Comparison of ENCODE assay signal across 8 cellular contexts in the genomic region with DNA sequence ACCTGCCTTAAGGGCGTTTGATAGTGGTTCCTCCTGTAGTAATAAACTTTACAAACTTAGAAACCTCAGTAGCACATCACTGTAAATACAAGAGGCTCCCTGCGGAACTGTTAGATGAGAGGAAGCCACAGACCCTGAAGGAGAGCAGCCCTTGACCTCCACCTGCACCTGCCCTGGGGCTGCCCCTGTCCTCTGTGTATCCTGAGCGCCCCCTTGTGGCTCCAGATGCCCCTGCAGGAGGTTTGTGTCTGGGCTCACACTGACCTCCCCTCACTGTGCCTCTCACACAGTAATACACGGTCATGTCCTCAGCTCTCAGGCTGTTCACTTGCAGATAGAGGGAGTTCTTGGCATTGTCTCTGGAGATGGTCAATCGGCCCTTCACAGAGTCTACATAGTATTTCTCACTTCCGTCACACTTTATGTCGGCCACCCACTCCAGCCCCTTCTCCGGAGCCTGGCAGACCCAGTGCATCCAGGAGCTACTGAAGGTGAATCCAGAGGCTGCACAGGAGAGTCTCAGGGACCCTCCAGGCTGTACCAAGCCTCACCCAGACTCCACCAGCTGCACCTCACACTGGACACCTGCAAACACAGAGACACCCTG.
A peak's percentile ranks its signal among the peaks of the same experiment; 100 is the strongest.
DNase-seq lines count a peak whose midpoint lies in the region; ATAC-seq and TF ChIP-seq lines count a peak whose summit lies in the region.

No MANE protein-coding gene starts in this region.

- H3K36me3 Mint-ChIP-seq in activated B cell treated with CpG ODN at 0.5 μM for 24 hours (ENCODE audit: low read depth): no peaks in the 10 kb centered on the region
- peaks cover 89% of the 10 kb centered on the region for H3K36me3 Mint-ChIP-seq in WTC11

- H3K4me1 ChIP-seq in effector memory CD4-positive, alpha-beta T cell (ENCODE audit: control insufficient read depth, insufficient read depth, low read length, poor library complexity, severe bottlenecking): peaks cover 5% of the 10 kb centered on the region
- no peaks in the 10 kb centered on the region for H3K4me1 ChIP-seq in suprapubic skin

- CTCF ChIA-PET in activated B cell treated with CpG ODN at 0.5 μM for 24 hours (lab: Charles Lee) (interaction anchor here (0.6 to 2.4 kb wide), 8 partner anchors 20 to 140 kb away, joined by 3 to 8 read pairs (median 4); no protein-coding TSS in a partner anchor), WTC11 (lab: Charles Lee) (no interaction called here)

- TF ChIP-seq CTCF in GM12873 (IDR thresholded peaks at IDR 0.05; ENCODE audit: insufficient read depth, low read depth, low read length, missing control alignments): peak; percentile 97
- no peak for TF ChIP-seq CTCF in activated B cell treated with CpG ODN at 0.5 μM for 24 hours (IDR thresholded peaks at IDR 0.05)
- TF ChIP-seq CTCF in WTC11 (IDR thresholded peaks at IDR 0.05): no peak
- TF ChIP-seq CTCF in suprapubic skin (IDR thresholded peaks at IDR 0.05): no peak

- H3K4me1 Mint-ChIP-seq in activated B cell treated with CpG ODN at 0.5 μM for 24 hours: peaks cover 36% of the 10 kb centered on the region
- H3K4me1 Mint-ChIP-seq in WTC11: no peaks in the 10 kb centered on the region

- no peak overlapping the region for H3K27ac Mint-ChIP-seq in activated B cell treated with CpG ODN at 0.5 μM for 24 hours
- no peak overlapping the region for H3K27ac Mint-ChIP-seq in WTC11

- TF ChIP-seq EP300 in suprapubic skin (IDR thresholded peaks at IDR 0.05): no peak

- H3K36me3 ChIP-seq in effector memory CD4-positive, alpha-beta T cell (ENCODE audit: control insufficient read depth, insufficient read depth, low read length): no peaks in the 10 kb centered on the region
- no peaks in the 10 kb centered on the region for H3K36me3 ChIP-seq in suprapubic skin

- no peak overlapping the region for H3K27ac ChIP-seq in effector memory CD4-positive, alpha-beta T cell (ENCODE audit: insufficient read depth, low read length, poor library complexity, severe bottlenecking)
- no peak overlapping the region for H3K27ac ChIP-seq in suprapubic skin

- no peak overlapping the region for H3K4me3 ChIP-seq in Jurkat, Clone E6-1 (ENCODE audit: low read length)
- H3K4me3 ChIP-seq in effector memory CD4-positive, alpha-beta T cell (ENCODE audit: insufficient read depth, low read depth, low read length, poor library complexity, severe bottlenecking): no peak overlapping the region
- no peak overlapping the region for H3K4me3 ChIP-seq in suprapubic skin

- peak; percentile 72 for DNase-seq in Jurkat, Clone E6-1 (ENCODE audit: low read depth, low spot score)
- peak; percentile 60 for DNase-seq in activated B cell treated with CpG ODN at 0.5 μM for 24 hours
- DNase-seq in effector memory CD4-positive, alpha-beta T cell: peak; percentile 18 to 40 (median 30)
- DNase-seq in stimulated activated CD8-positive, alpha-beta memory T cell treated with anti-CD3 and anti-CD28 coated beads, Interleukin-2, amount 100 ng/mL, for 48 hours (ENCODE audit: low read depth in 2 of 2): peak; percentile 55 to 59
- no peak for DNase-seq in WTC11 (ENCODE audit: low spot score)
- DNase-seq in NCI-H2081 treated with DMSO at 0.1 percent for 48 hours (lab: John Stamatoyannopoulos, UW): no peak
- no peak for DNase-seq in suprapubic skin (ENCODE audit: low spot score in 2 of 2)

- no peaks in the 10 kb centered on the region for H3K9me3 Mint-ChIP-seq in activated B cell treated with CpG ODN at 0.5 μM for 24 hours
- H3K9me3 Mint-ChIP-seq in WTC11: peaks cover 94% of the 10 kb centered on the region

- TF ChIP-seq POLR2A in suprapubic skin (IDR thresholded peaks at IDR 0.05): no peak

- H3K9me3 ChIP-seq in effector memory CD4-positive, alpha-beta T cell (ENCODE audit: control insufficient read depth, low read length): no peaks in the 10 kb centered on the region
- H3K9me3 ChIP-seq in suprapubic skin: no peaks in the 10 kb centered on the region

- 58% methylated on average over 8 of the region's 8 CpGs for WGBS in suprapubic skin

- H3K27me3 ChIP-seq in effector memory CD4-positive, alpha-beta T cell (replicated peaks; ENCODE audit: control insufficient read depth, insufficient read depth, low read length, poor library complexity, severe bottlenecking): no peaks in the 10 kb centered on the region
- H3K27me3 ChIP-seq in suprapubic skin: peaks cover 5% of the 10 kb centered on the region

- no peak overlapping the region for H3K4me3 Mint-ChIP-seq in activated B cell treated with CpG ODN at 0.5 μM for 24 hours
- H3K4me3 Mint-ChIP-seq in WTC11: no peak overlapping the region

- ATAC-seq in activated B cell treated with CpG ODN at 0.5 μM for 24 hours (ENCODE audit: low read depth) (peak; percentile 95), WTC11 (no peak)

- POLR2A ChIA-PET in activated B cell treated with CpG ODN at 0.5 μM for 24 hours (lab: Charles Lee): no interaction called here
- POLR2A ChIA-PET in WTC11 (lab: Charles Lee): no interaction called here

- intact Hi-C loops in activated B cell treated with CpG ODN at 0.5 μM for 24 hours (cut with micrococcal nuclease): loop anchor here (1.0 to 5.0 kb wide), 3 partner anchors 29 to 47 kb away; no protein-coding TSS in a partner anchor

- H3K27me3 Mint-ChIP-seq in activated B cell treated with CpG ODN at 0.5 μM for 24 hours (no peaks in the 10 kb centered on the region), WTC11 (ENCODE audit: low read depth) (peaks cover 6% of the 10 kb centered on the region)

TF ChIP-seq in WTC11, 78 proteins besides CTCF, POLR2A, EP300 and RAD21:
- TF ChIP-seq, protein P1, sequence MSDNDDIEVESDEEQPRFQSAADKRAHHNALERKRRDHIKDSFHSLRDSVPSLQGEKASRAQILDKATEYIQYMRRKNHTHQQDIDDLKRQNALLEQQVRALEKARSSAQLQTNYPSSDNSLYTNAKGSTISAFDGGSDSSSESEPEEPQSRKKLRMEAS (CRISPR knock-in tag; IDR thresholded peaks at IDR 0.05): no peak
- TF ChIP-seq, protein P2, sequence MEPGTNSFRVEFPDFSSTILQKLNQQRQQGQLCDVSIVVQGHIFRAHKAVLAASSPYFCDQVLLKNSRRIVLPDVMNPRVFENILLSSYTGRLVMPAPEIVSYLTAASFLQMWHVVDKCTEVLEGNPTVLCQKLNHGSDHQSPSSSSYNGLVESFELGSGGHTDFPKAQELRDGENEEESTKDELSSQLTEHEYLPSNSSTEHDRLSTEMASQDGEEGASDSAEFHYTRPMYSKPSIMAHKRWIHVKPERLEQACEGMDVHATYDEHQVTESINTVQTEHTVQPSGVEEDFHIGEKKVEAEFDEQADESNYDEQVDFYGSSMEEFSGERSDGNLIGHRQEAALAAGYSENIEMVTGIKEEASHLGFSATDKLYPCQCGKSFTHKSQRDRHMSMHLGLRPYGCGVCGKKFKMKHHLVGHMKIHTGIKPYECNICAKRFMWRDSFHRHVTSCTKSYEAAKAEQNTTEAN (CRISPR knock-in tag; IDR thresholded peaks at IDR 0.05): no peak
- TF ChIP-seq, protein P3, sequence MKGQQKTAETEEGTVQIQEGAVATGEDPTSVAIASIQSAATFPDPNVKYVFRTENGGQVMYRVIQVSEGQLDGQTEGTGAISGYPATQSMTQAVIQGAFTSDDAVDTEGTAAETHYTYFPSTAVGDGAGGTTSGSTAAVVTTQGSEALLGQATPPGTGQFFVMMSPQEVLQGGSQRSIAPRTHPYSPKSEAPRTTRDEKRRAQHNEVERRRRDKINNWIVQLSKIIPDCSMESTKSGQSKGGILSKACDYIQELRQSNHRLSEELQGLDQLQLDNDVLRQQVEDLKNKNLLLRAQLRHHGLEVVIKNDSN (CRISPR knock-in tag; IDR thresholded peaks at IDR 0.05): no peak
- TF ChIP-seq, protein P4, sequence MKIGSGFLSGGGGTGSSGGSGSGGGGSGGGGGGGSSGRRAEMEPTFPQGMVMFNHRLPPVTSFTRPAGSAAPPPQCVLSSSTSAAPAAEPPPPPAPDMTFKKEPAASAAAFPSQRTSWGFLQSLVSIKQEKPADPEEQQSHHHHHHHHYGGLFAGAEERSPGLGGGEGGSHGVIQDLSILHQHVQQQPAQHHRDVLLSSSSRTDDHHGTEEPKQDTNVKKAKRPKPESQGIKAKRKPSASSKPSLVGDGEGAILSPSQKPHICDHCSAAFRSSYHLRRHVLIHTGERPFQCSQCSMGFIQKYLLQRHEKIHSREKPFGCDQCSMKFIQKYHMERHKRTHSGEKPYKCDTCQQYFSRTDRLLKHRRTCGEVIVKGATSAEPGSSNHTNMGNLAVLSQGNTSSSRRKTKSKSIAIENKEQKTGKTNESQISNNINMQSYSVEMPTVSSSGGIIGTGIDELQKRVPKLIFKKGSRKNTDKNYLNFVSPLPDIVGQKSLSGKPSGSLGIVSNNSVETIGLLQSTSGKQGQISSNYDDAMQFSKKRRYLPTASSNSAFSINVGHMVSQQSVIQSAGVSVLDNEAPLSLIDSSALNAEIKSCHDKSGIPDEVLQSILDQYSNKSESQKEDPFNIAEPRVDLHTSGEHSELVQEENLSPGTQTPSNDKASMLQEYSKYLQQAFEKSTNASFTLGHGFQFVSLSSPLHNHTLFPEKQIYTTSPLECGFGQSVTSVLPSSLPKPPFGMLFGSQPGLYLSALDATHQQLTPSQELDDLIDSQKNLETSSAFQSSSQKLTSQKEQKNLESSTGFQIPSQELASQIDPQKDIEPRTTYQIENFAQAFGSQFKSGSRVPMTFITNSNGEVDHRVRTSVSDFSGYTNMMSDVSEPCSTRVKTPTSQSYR (CRISPR knock-in tag; IDR thresholded peaks at IDR 0.05): no peak
- TF ChIP-seq TP53 (CRISPR knock-in tag; IDR thresholded peaks at IDR 0.05) (no peak), ZNF219 (CRISPR knock-in tag; IDR thresholded peaks at IDR 0.05; ENCODE audit: borderline replicate concordance) (no peak), SMAD4 (CRISPR knock-in tag; IDR thresholded peaks at IDR 0.05) (no peak), JUN (CRISPR knock-in tag; IDR thresholded peaks at IDR 0.05) (no peak), ATF1 (CRISPR knock-in tag; IDR thresholded peaks at IDR 0.05) (no peak)

Comparison
In these comparisons a context has a peak if more than half of its experiments do, and no peak if none do; other contexts are left out.
1. DNase-seq: peak in Jurkat, Clone E6-1 (single experiment), activated B cell treated with CpG ODN at 0.5 μM for 24 hours (single experiment), effector memory CD4-positive, alpha-beta T cell (3 of 3) and stimulated activated CD8-positive, alpha-beta memory T cell treated with anti-CD3 and anti-CD28 coated beads, Interleukin-2, amount 100 ng/mL, for 48 hours (2 of 2); none in WTC11 (single experiment), NCI-H2081 treated with DMSO at 0.1 percent for 48 hours (single experiment) and suprapubic skin (0 of 2).